ENCODE assay signal across 14 cellular contexts in the genomic region with DNA sequence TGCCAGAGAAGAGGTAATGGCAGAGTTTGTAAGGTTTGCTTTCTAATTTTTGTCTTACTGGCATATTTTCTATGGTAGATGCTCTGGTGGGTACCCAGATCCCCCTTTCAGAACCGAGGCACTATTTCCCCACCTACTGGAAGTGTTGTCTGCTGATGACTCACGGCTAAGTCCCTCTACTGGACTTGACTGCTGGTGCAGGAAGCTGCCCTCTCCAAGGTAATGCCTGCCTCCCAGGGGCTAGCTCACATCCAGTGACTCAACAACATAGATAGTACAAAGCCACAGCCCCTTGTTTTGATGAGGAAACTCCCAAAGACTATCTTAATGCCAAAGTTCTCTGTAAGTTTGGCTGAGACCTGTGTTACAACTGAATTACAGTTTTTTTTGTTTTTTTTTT.
DNase-seq lines count a peak whose midpoint lies in the region; FAIRE-seq and TF ChIP-seq lines count a peak whose summit lies in the region.
"Had no signal": no experiment of that assay in that cellular context is flagged by ENCODE, and none has a peak within 500 bp of the region (broad histone marks: within the 10 kb centered on the region; RNA-seq: fewer than 3 reads in every experiment).

No MANE protein-coding gene starts in this region.

- H3K4me3 ChIP-seq in fibroblast of pulmonary artery (replicated peaks; ENCODE audit: low read depth, low read length): no peak overlapping the region
- H3K4me3 ChIP-seq in smooth muscle cell: no peak overlapping the region
- H3K4me3 ChIP-seq: lower lobe of right lung, right atrium auricular region had no signal

- H3F3A ChIP-seq in smooth muscle cell (ENCODE audit: low read depth): no peaks in the 10 kb centered on the region

- no peak overlapping the region for H3K27ac ChIP-seq in smooth muscle cell (ENCODE audit: low read depth)
- H3K27ac ChIP-seq: 22Rv1, lower lobe of right lung, right atrium auricular region had no signal

- TF ChIP-seq POLR2A in GM12892 (IDR thresholded peaks at IDR 0.05; ENCODE audit: low read depth, low read length): no peak

- DNase-seq in DMS 273 (lab: John Stamatoyannopoulos, UW; ENCODE audit: unreplicated experiment) (peak; percentile 19), DMS 273 treated with DMSO at 0.1 percent for 48 hours (lab: John Stamatoyannopoulos, UW) (no peak), RPMI7951 (ENCODE audit: low read depth) (peak; percentile 5), fibroblast of pulmonary artery (ENCODE audit: low read depth) (peak; percentile 79), smooth muscle cell (lab: John Stamatoyannopoulos, UW; ENCODE audit: unreplicated experiment) (no peak), GM12892 (ENCODE audit: insufficient read length) (no peak), hepatic stellate cell (ENCODE audit: low spot score) (no peak), NCI-H187 (lab: John Stamatoyannopoulos, UW) (no peak)
- DNase-seq: activated effector memory CD4-positive, alpha-beta T cell treated with Interleukin-2 at 50 U/mL for 16 hours; effector CD4-positive, alpha-beta T cell; Karpas-422; lower lobe of right lung had no signal

- H2AFZ ChIP-seq in smooth muscle cell (ENCODE audit: low read depth): no peak overlapping the region

- H4K20me1 ChIP-seq in smooth muscle cell (ENCODE audit: low read depth): no peaks in the 10 kb centered on the region

- peaks cover 5% of the 10 kb centered on the region for H3K4me1 ChIP-seq in smooth muscle cell (ENCODE audit: low read depth)
- H3K4me1 ChIP-seq: lower lobe of right lung, right atrium auricular region had no signal

- H3K9me3 ChIP-seq in smooth muscle cell (replicated peaks; ENCODE audit: low read depth): no peaks in the 10 kb centered on the region
- H3K9me3 ChIP-seq: lower lobe of right lung, right atrium auricular region had no signal

- no peak for FAIRE-seq in GM12892 (lab: Jason Lieb, UNC)

- no peaks in the 10 kb centered on the region for H3K79me2 ChIP-seq in smooth muscle cell (ENCODE audit: low read depth)

- no peaks in the 10 kb centered on the region for H3K27me3 ChIP-seq in smooth muscle cell (ENCODE audit: low read depth)
- H3K27me3 ChIP-seq: right atrium auricular region had no signal

- WGBS in smooth muscle cell (ENCODE audit: low lambda C conversion rate): 27% methylated on average over 2 of the region's 2 CpGs

- TF ChIP-seq CTCF in fibroblast of pulmonary artery (IDR thresholded peaks at IDR 0.05; ENCODE audit: low read length, missing control alignments) (peak; percentile 50), smooth muscle cell (IDR thresholded peaks at IDR 0.05; ENCODE audit: borderline replicate concordance, insufficient read depth, poor library complexity, severe bottlenecking) (peak; percentile 27)

- H3K9ac ChIP-seq in smooth muscle cell (ENCODE audit: low read depth): no peak overlapping the region

- H3K36me3 ChIP-seq in smooth muscle cell (ENCODE audit: low read depth): no peaks in the 10 kb centered on the region
- H3K36me3 ChIP-seq: lower lobe of right lung, right atrium auricular region had no signal

- no peak overlapping the region for H3K4me2 ChIP-seq in smooth muscle cell

Comparison
In these comparisons a context has a peak if more than half of its experiments do, and no peak if none do; other contexts are left out.
1. DNase-seq: peak in DMS 273 (single experiment), RPMI7951 (single experiment) and fibroblast of pulmonary artery (single experiment); none in DMS 273 treated with DMSO at 0.1 percent for 48 hours (single experiment), smooth muscle cell (single experiment), GM12892 (single experiment), hepatic stellate cell (single experiment) and NCI-H187 (0 of 2).